ENCODE assay signal across 1 cellular context in genomic region chr1:8435569-8436071, GRCh38.
TF ChIP-seq lines count a peak whose summit lies in the region.

No MANE protein-coding gene starts in this region.

TF ChIP-seq in GM12878, 131 proteins besides CTCF, POLR2A, EP300 and RAD21 (continued from another document):
- TF ChIP-seq REST (IDR thresholded peaks at IDR 0.05; ENCODE audit: low read depth, low read length): no peak
